Comparison of ENCODE assay signal across 8 cellular contexts in genomic region chr1:1858382-1859086, GRCh38. TPM values are rescaled to one million over a fixed set of nuclear protein-coding genes. Genes with fewer than 3 reads are reported as not detected.
DNase-seq lines count a peak whose midpoint lies in the region; ATAC-seq and TF ChIP-seq lines count a peak whose summit lies in the region.

No MANE protein-coding gene starts in this region.

- POLR2A ChIA-PET in T-cell (lab: Charles Lee): interaction anchor here in 1 of 2 donors (0.5 to 0.6 kb wide), 2 partner anchors 14 to 43 kb away, joined by 4 to 5 read pairs; no protein-coding TSS in a partner anchor

- peak overlapping the region in 2 of 3 donors; percentile 6 to 60 for H3K4me3 Mint-ChIP-seq in T-cell

- intact Hi-C loops in lower lobe of right lung (cut with DNase I) (no loop called here), tibial artery (cut with DNase I; ENCODE audit: low total_unique reads) (no loop called here)

- H3K4me1 Mint-ChIP-seq in T-cell: peaks cover 77 to 86% (median 81%) of the 10 kb centered on the region in 3 donors

- H3K4me3 ChIP-seq in lower lobe of right lung: peak overlapping the region; percentile 7
- peak overlapping the region in 1 of 2 donors; percentile 5 for H3K4me3 ChIP-seq in tibial artery

- H3K36me3 Mint-ChIP-seq in T-cell: peaks cover 4% of the 10 kb centered on the region

- TF ChIP-seq CTCF in C4-2B (conservative IDR thresholded peaks at IDR 0.05): no peak; the same call in 1 of the 2 replicates
- peak; percentile 50 for TF ChIP-seq CTCF in lower lobe of right lung (IDR thresholded peaks at IDR 0.05)
- peak in 1 of 2 experiments; percentile 20 for TF ChIP-seq CTCF in tibial artery (IDR thresholded peaks at IDR 0.05)

- H3K36me3 ChIP-seq in lower lobe of right lung: no peaks in the 10 kb centered on the region
- no peaks in the 10 kb centered on the region for H3K36me3 ChIP-seq in tibial artery

- H3K4me1 ChIP-seq in lower lobe of right lung: peaks cover 86% of the 10 kb centered on the region
- H3K4me1 ChIP-seq in tibial artery: peaks cover 0 to 74% (median 52%) of the 10 kb centered on the region in 4 donors

- ATAC-seq in T-cell (replicated peaks in 1 of 4) (peak; percentile 28 to 60 (median 44)), lower lobe of right lung (peak; percentile 66 to 74), GM21619 (IDR thresholded peaks at IDR 0.05; ENCODE audit: unreplicated experiment) (no peak)

- H3K27ac ChIP-seq in C4-2B (peak overlapping the region; percentile 83), lower lobe of right lung (peak overlapping the region; percentile 74), tibial artery (peak overlapping the region; percentile 33 to 52)

- H3K27me3 ChIP-seq in lower lobe of right lung (ENCODE audit: low read depth) (no peaks in the 10 kb centered on the region), tibial artery (no peaks in the 10 kb centered on the region)

- DNase-seq in HT-29 (ENCODE audit: low spot score): peak; percentile 84
- DNase-seq in T-cell: peak in 30 of 34 experiments; percentile 5 to 50 (median 25)
- DNase-seq in ecto neural progenitor cell (ENCODE audit: low spot score): peak; percentile 54
- peak; percentile 54 for DNase-seq in lower lobe of right lung
- DNase-seq in tibial artery: peak; percentile 83 to 88
- DNase-seq in activated naive CD4-positive, alpha-beta T cell (lab: John Stamatoyannopoulos, UW): no peak

- no peaks in the 10 kb centered on the region for H3K27me3 Mint-ChIP-seq in T-cell

- no peaks in the 10 kb centered on the region for H3K9me3 Mint-ChIP-seq in T-cell

- H3K9me3 ChIP-seq in lower lobe of right lung (no peaks in the 10 kb centered on the region), tibial artery (no peaks in the 10 kb centered on the region)

- peak overlapping the region; percentile 71 to 79 for H3K27ac Mint-ChIP-seq in T-cell

- CTCF ChIA-PET in T-cell (lab: Charles Lee): interaction anchor here in 1 of 2 donors (0.6 to 0.7 kb wide), 4 partner anchors 11 to 82 kb away, joined by 3 to 4 read pairs (median 3); no protein-coding TSS in a partner anchor

RNA-seq across cellular contexts. Expression of gene GNB1, which starts 32.4 kb away (rescaled TPM):
- 58.1 and 60.5 TPM in 2 replicates for total RNA-seq in HT-29 (2014; rRNA removed; shearing (Covaris generic))
- total RNA-seq in T-cell: 100 to 1,000 TPM; 208 to 295 (median 261) TPM
- total RNA-seq in lower lobe of right lung: 341 TPM

RNA-seq across cellular contexts. Expression of gene CALML6, which starts 56.5 kb away (rescaled TPM):
- 0.91 TPM in 1 of 2 replicates, not detected in the other for total RNA-seq in HT-29 (2014; rRNA removed; shearing (Covaris generic))
- total RNA-seq in T-cell (1 to 10 TPM in 3 of 5 donors, under 1 TPM in 2; 0.82 to 1.3 (median 1.1) TPM), lower lobe of right lung (not detected)

Comparison
In these comparisons a context has a peak if more than half of its experiments do, and no peak if none do; other contexts are left out.
1. DNase-seq: peak in HT-29 (single experiment), T-cell (30 of 34), ecto neural progenitor cell (single experiment), lower lobe of right lung (single experiment) and tibial artery (2 of 2); none in activated naive CD4-positive, alpha-beta T cell (0 of 4).
2. Peak in every context shown above with its lines, with median percentiles within 50 percentile points of each other: H3K27ac ChIP-seq.